Comparison of ENCODE assay signal across 1 cellular context in the genomic region with DNA sequence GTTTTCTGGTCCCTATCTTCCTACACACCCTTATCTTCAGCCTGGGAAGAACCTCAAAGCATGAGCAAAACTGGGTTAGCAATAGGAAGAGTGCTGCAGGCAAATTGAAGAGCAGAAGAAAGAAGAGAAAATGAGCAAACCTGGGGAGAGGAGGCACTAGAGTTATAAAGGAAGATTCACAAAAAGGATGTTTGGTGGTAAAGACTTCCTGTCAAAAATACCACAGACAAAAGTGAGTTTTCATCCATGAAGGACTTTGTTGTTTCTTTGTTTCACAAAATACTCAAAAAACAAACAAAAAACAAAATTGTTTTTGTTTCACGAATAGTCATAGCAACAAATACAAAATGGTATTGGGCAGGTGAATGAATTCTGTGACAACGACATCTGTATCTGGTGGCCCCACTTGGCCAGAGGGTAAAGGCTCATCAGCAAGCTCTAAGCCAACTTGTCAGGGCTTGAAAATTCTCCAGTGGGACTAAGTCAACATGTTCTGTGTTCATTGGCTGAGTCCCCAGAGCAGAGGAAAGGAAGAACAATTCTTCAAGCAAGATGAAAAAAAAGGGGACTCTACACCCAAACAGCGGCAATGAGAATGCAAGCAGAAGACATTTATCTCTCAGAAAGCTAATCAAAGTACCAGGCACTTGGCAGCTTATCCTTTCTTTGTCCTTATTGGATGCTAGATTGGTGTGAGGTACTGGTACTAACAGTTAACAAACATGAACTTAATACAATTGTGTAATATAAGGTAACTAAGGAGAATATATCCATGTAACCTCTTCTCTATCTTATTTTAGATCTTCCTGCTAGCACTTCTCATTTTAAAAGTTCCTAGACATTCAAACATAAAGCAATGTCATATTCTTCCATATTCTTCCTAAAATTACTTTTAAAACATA.
TF ChIP-seq lines count a peak whose summit lies in the region.

No MANE protein-coding gene starts in this region.

TF ChIP-seq in K562, 482 proteins besides CTCF, POLR2A, EP300 and RAD21:
- TF ChIP-seq, protein P1, sequence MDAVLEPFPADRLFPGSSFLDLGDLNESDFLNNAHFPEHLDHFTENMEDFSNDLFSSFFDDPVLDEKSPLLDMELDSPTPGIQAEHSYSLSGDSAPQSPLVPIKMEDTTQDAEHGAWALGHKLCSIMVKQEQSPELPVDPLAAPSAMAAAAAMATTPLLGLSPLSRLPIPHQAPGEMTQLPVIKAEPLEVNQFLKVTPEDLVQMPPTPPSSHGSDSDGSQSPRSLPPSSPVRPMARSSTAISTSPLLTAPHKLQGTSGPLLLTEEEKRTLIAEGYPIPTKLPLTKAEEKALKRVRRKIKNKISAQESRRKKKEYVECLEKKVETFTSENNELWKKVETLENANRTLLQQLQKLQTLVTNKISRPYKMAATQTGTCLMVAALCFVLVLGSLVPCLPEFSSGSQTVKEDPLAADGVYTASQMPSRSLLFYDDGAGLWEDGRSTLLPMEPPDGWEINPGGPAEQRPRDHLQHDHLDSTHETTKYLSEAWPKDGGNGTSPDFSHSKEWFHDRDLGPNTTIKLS (IDR thresholded peaks at IDR 0.05; ENCODE audit: borderline replicate concordance, low read depth) = no peak
- no peak for TF ChIP-seq TGIF2 (CRISPR knock-in tag; IDR thresholded peaks at IDR 0.05)
- no peak for TF ChIP-seq DEAF1 (CRISPR knock-in tag; IDR thresholded peaks at IDR 0.05)
- TF ChIP-seq ILF3 (IDR thresholded peaks at IDR 0.05; ENCODE audit: borderline replicate concordance) = no peak
- TF ChIP-seq, protein P2, sequence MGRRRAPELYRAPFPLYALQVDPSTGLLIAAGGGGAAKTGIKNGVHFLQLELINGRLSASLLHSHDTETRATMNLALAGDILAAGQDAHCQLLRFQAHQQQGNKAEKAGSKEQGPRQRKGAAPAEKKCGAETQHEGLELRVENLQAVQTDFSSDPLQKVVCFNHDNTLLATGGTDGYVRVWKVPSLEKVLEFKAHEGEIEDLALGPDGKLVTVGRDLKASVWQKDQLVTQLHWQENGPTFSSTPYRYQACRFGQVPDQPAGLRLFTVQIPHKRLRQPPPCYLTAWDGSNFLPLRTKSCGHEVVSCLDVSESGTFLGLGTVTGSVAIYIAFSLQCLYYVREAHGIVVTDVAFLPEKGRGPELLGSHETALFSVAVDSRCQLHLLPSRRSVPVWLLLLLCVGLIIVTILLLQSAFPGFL (CRISPR knock-in tag; IDR thresholded peaks at IDR 0.05) = no peak
- TF ChIP-seq ZNF133 (CRISPR knock-in tag; IDR thresholded peaks at IDR 0.05) = no peak
- TF ChIP-seq CBX1 (IDR thresholded peaks at IDR 0.05; ENCODE audit: low read depth) = no peak
- TF ChIP-seq MTF1 (CRISPR knock-in tag; IDR thresholded peaks at IDR 0.05; ENCODE audit: borderline replicate concordance) = no peak
- no peak for TF ChIP-seq THRB (CRISPR knock-in tag; conservative IDR thresholded peaks at IDR 0.05)
- no peak for TF ChIP-seq GATA2 (CRISPR knock-in tag; IDR thresholded peaks at IDR 0.05)
- no peak for TF ChIP-seq PHF21A (IDR thresholded peaks at IDR 0.05; ENCODE audit: borderline replicate concordance, low read depth)
- TF ChIP-seq NEUROD1 (IDR thresholded peaks at IDR 0.05; ENCODE audit: borderline replicate concordance, low read depth, low read length, partially characterized antibody) = no peak
- TF ChIP-seq KAT7 (CRISPR knock-in tag; IDR thresholded peaks at IDR 0.05; ENCODE audit: borderline replicate concordance) = no peak
- no peak for TF ChIP-seq ARID2 (IDR thresholded peaks at IDR 0.05)
- no peak for TF ChIP-seq CBX5 (IDR thresholded peaks at IDR 0.05; ENCODE audit: borderline replicate concordance, low read depth)
- no peak for TF ChIP-seq DDX20 (tag; IDR thresholded peaks at IDR 0.05; ENCODE audit: low read depth)
- no peak for TF ChIP-seq MAZ (CRISPR knock-in tag; conservative IDR thresholded peaks at IDR 0.05 in 1 of 2, IDR thresholded peaks at IDR 0.05 in 1 of 2)
- no peak for TF ChIP-seq ELF2 (CRISPR knock-in tag; IDR thresholded peaks at IDR 0.05)
- TF ChIP-seq, protein P3, sequence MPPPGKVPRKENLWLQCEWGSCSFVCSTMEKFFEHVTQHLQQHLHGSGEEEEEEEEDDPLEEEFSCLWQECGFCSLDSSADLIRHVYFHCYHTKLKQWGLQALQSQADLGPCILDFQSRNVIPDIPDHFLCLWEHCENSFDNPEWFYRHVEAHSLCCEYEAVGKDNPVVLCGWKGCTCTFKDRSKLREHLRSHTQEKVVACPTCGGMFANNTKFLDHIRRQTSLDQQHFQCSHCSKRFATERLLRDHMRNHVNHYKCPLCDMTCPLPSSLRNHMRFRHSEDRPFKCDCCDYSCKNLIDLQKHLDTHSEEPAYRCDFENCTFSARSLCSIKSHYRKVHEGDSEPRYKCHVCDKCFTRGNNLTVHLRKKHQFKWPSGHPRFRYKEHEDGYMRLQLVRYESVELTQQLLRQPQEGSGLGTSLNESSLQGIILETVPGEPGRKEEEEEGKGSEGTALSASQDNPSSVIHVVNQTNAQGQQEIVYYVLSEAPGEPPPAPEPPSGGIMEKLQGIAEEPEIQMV (tag; conservative IDR thresholded peaks at IDR 0.05; ENCODE audit: low read depth) = no peak
